ENCODE assay signal across 13 cellular contexts in the genomic region with DNA sequence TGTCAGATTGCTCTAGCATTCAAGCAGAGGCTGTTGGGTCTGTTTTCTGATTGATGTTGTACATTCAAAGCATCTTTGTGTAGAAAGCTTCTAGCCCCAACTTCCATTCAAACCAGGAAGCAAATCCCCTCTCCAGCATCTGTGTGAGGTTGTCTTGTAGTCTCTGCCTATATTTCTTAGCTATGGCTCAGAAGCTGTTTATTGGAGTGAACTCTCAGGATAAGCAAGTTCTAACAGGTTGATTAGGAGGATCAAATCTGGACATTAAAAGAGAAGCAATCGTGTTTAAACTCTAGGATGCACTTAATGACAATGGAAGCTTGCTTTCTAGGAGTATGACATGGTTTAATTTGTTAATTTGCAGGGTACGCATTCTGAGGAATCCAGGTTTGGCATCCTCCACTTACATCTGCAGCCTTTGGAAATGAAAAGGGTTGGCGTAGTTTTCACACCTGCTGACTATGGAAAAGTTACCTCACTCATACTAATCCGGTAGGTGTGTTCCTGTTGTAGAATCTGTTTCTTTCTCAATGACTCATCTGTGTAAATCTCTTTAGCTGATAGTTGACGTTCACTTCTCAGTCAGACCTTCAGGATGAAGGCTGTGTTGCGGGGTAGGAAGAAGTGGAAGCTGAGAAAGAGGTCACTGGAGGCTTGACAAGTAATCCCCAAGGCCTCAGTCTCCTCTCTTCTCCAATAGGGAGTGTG.
A peak's percentile ranks its signal among the peaks of the same experiment; 100 is the strongest.
DNase-seq lines count a peak whose midpoint lies in the region; ATAC-seq and TF ChIP-seq lines count a peak whose summit lies in the region.
"Had no signal": no experiment of that assay in that cellular context is flagged by ENCODE, and none has a peak within 500 bp of the region (broad histone marks: within the 10 kb centered on the region; RNA-seq: fewer than 3 reads in every experiment).

No MANE protein-coding gene starts in this region.

- CTCF ChIA-PET in activated naive CD4-positive, alpha-beta T cell treated with anti-CD3 and anti-CD28 coated beads for 36 hours (lab: Charles Lee): interaction anchor here (0.6 to 1.2 kb wide), 9 partner anchors 22 to 392 kb away, joined by 3 to 7 read pairs (median 4); partner anchors contain the start of gene TRIM2
- CTCF ChIA-PET in T-cell (lab: Charles Lee) (interaction anchor here in 1 of 2 donors (2.3 kb wide), 1 partner anchor 54 kb away, joined by 6 read pairs; no protein-coding TSS in a partner anchor), Calu3 (lab: Charles Lee) (interaction anchor here (1.0 kb wide), 1 partner anchor 154 kb away, joined by 4 read pairs; no protein-coding TSS in a partner anchor)

- peak overlapping the region; percentile 44 for H3K27ac Mint-ChIP-seq in activated naive CD4-positive, alpha-beta T cell treated with anti-CD3 and anti-CD28 coated beads for 36 hours
- H3K27ac Mint-ChIP-seq in T-cell: peak overlapping the region; percentile 17 to 69
- no peak overlapping the region for H3K27ac Mint-ChIP-seq in Calu3 (ENCODE audit: unreplicated experiment)
- H3K27ac Mint-ChIP-seq: T-helper 1 cell treated with Interleukin-12 subunit alpha and Interleukin-12 subunit beta and Interleukin-4 antibody, amounts not matched to agents 30 μg/mL and 1 μg/mL, for 36 hours had no signal

- no peak for TF ChIP-seq CTCF in Calu3 (IDR thresholded peaks at IDR 0.05; ENCODE audit: unreplicated experiment)

- H3K4me3 Mint-ChIP-seq in activated naive CD4-positive, alpha-beta T cell treated with anti-CD3 and anti-CD28 coated beads for 36 hours: no peak overlapping the region
- H3K4me3 Mint-ChIP-seq in T-cell (no peak overlapping the region), Calu3 (ENCODE audit: low read depth, unreplicated experiment) (no peak overlapping the region)
- H3K4me3 Mint-ChIP-seq: brain; T-helper 1 cell treated with Interleukin-12 subunit alpha and Interleukin-12 subunit beta and Interleukin-4 antibody, amounts not matched to agents 30 μg/mL and 1 μg/mL, for 36 hours had no signal

- no TSS peak for BruUV-seq in Calu3 (replicated peaks; lab: Mats Ljungman, UMichigan)

- no peaks in the 10 kb centered on the region for H3K9me3 Mint-ChIP-seq in activated naive CD4-positive, alpha-beta T cell treated with anti-CD3 and anti-CD28 coated beads for 36 hours
- H3K9me3 Mint-ChIP-seq in T-cell (no peaks in the 10 kb centered on the region), Calu3 (ENCODE audit: low read depth, unreplicated experiment) (no peaks in the 10 kb centered on the region)
- H3K9me3 Mint-ChIP-seq: brain; T-helper 1 cell treated with Interleukin-12 subunit alpha and Interleukin-12 subunit beta and Interleukin-4 antibody, amounts not matched to agents 30 μg/mL and 1 μg/mL, for 36 hours had no signal

- H3K27ac ChIP-seq in epithelial cell of prostate: no peak overlapping the region

- POLR2A ChIA-PET in T-cell (lab: Charles Lee): interaction anchor here in 1 of 2 donors (0.6 kb wide), 1 partner anchor 95 kb away, joined by 4 read pairs; no protein-coding TSS in a partner anchor

- intact Hi-C loops in activated naive CD4-positive, alpha-beta T cell treated with anti-CD3 and anti-CD28 coated beads for 36 hours (cut with micrococcal nuclease): loop anchor here (1.0 to 2.0 kb wide), 2 partner anchors 13 to 20 kb away; no protein-coding TSS in a partner anchor
- intact Hi-C loops in Calu3 (cut with micrococcal nuclease; ENCODE audit: unreplicated experiment): no loop called here

- H3K4me1 Mint-ChIP-seq in activated naive CD4-positive, alpha-beta T cell treated with anti-CD3 and anti-CD28 coated beads for 36 hours (ENCODE audit: low read depth): peaks cover 30% of the 10 kb centered on the region
- H3K4me1 Mint-ChIP-seq in T-cell: peaks cover 0 to 5% (median 4%) of the 10 kb centered on the region in 3 donors
- no peaks in the 10 kb centered on the region for H3K4me1 Mint-ChIP-seq in Calu3 (ENCODE audit: low read depth, unreplicated experiment)

- no peaks in the 10 kb centered on the region for H3K27me3 Mint-ChIP-seq in activated naive CD4-positive, alpha-beta T cell treated with anti-CD3 and anti-CD28 coated beads for 36 hours (ENCODE audit: low read depth)
- H3K27me3 Mint-ChIP-seq in T-cell (no peaks in the 10 kb centered on the region), Calu3 (ENCODE audit: unreplicated experiment) (no peaks in the 10 kb centered on the region)
- H3K27me3 Mint-ChIP-seq: brain had no signal

- H3K36me3 Mint-ChIP-seq in activated naive CD4-positive, alpha-beta T cell treated with anti-CD3 and anti-CD28 coated beads for 36 hours (ENCODE audit: low read depth): peaks cover 34% of the 10 kb centered on the region
- peaks cover 49% of the 10 kb centered on the region for H3K36me3 Mint-ChIP-seq in T-cell
- no peaks in the 10 kb centered on the region for H3K36me3 Mint-ChIP-seq in Calu3 (ENCODE audit: insufficient read depth, unreplicated experiment)

- ATAC-seq in T-cell (replicated peaks in 1 of 4) (no peak), GM19035 (IDR thresholded peaks at IDR 0.05; ENCODE audit: unreplicated experiment) (no peak)
- ATAC-seq in stimulated activated naive CD8-positive, alpha-beta T cell treated with anti-CD3 and anti-CD28 coated beads, Interleukin-15, Interleukin-2, amounts not matched to agents 100 U/mL and 50 U/mL, for 24 hours: peak; percentile 61
- ATAC-seq: left colon had no signal

- DNase-seq in activated naive CD4-positive, alpha-beta T cell treated with anti-CD3 and anti-CD28 coated beads for 36 hours: peak; percentile 30
- no peak for DNase-seq in activated naive CD4-positive, alpha-beta T cell (lab: John Stamatoyannopoulos, UW)
- no peak for DNase-seq in T-cell
- peak; percentile 14 for DNase-seq in epithelial cell of prostate (ENCODE audit: low read depth, low spot score)
- no peak for DNase-seq in stimulated activated naive CD8-positive, alpha-beta T cell treated with anti-CD3 and anti-CD28 coated beads, Interleukin-15, Interleukin-2, amounts not matched to agents 100 U/mL and 50 U/mL, for 24 hours
- DNase-seq in NCI-H1105 (lab: John Stamatoyannopoulos, UW): no peak
- DNase-seq in Calu3: no peak
- DNase-seq: Caco-2, left colon, NCI-H748 treated with DMSO at 0.1 percent for 48 hours had no signal

Comparison
In these comparisons a context has a peak if more than half of its experiments do, and no peak if none do; other contexts are left out.
1. DNase-seq: peak in activated naive CD4-positive, alpha-beta T cell treated with anti-CD3 and anti-CD28 coated beads for 36 hours (single experiment) and epithelial cell of prostate (single experiment); none in activated naive CD4-positive, alpha-beta T cell (0 of 4), T-cell (0 of 34), stimulated activated naive CD8-positive, alpha-beta T cell treated with anti-CD3 and anti-CD28 coated beads, Interleukin-15, Interleukin-2, amounts not matched to agents 100 U/mL and 50 U/mL, for 24 hours (single experiment), NCI-H1105 (single experiment) and Calu3 (single experiment).